In the genomic region with DNA sequence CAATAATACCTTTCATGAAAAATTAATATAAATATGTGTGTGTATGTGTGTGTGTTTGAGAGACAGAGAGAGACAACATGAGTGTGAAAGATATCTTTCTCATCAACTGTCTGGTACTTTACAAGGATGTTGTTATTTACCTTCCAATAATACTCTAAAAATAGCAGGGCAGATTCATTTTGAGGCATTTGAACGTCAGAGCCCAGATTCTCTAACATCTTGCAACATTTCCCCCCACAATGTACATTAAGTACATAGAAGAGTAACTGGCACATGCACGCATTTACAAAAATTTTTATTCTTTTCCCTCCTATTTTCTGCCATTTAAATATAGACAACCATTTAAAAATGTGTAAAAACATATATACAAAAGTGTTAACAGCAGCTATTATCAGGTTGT, we compare ENCODE assay signal across 23 cellular contexts.
"Had no signal": no experiment of that assay in that cellular context is flagged by ENCODE, and none has a peak within 500 bp of the region (broad histone marks: within the 10 kb centered on the region; RNA-seq: fewer than 3 reads in every experiment).

No MANE protein-coding gene starts in this region.

- H3K9ac ChIP-seq: SK-N-SH had no signal

- H3K4me3 ChIP-seq: cardiac muscle cell, coronary artery, gastrocnemius medialis, mucosa of descending colon, spleen had no signal

- H3K4me1 ChIP-seq: spleen had no signal

- H3K27me3 ChIP-seq: cardiac muscle cell, dorsolateral prefrontal cortex, gastrocnemius medialis, spleen had no signal

- H3K9me3 ChIP-seq: gastrocnemius medialis, SK-N-SH had no signal

- H3K36me3 ChIP-seq: cardiac muscle cell, gastrocnemius medialis, spleen had no signal

- H3K27ac ChIP-seq: cardiac muscle cell, coronary artery, dorsolateral prefrontal cortex, gastrocnemius medialis, spleen had no signal

- H3K4me2 ChIP-seq: SK-N-SH had no signal

- DNase-seq: activated B cell treated with CpG ODN at 0.5 μM for 24 hours; activated CD4-positive, alpha-beta T cell treated with anti-CD3 and anti-CD28 coated beads, Interleukin-2, amount 50 U/mL, for 48 hours; activated CD8-positive, alpha-beta memory T cell treated with anti-CD3 and anti-CD28 coated beads for 24 hours; activated gamma-delta T cell; activated naive CD4-positive, alpha-beta T cell treated with anti-CD3 and anti-CD28 coated beads, Interleukin-2, amount 10 ng/mL, durations not matched to agents 7 days and 5 days; activated naive CD8-positive, alpha-beta T cell treated with anti-CD3 and anti-CD28 coated beads, Interleukin-2, amount 10 ng/mL, durations not matched to agents 7 days and 5 days; cerebellar nuclear complex; dorsolateral prefrontal cortex; effector memory CD4-positive, alpha-beta T cell; gastrocnemius medialis; glutamatergic neuron; left cardiac atrium; left ventricle myocardium superior; mucosa of descending colon; posterior cingulate gyrus; right cardiac atrium; SK-N-SH; spleen; stimulated activated naive CD4-positive, alpha-beta T cell treated with Interleukin-2 at 50 U/mL for 16 hours; SW 1271; trophoblast cell had no signal
